ENCODE assay signal across 31 cellular contexts in the genomic region with DNA sequence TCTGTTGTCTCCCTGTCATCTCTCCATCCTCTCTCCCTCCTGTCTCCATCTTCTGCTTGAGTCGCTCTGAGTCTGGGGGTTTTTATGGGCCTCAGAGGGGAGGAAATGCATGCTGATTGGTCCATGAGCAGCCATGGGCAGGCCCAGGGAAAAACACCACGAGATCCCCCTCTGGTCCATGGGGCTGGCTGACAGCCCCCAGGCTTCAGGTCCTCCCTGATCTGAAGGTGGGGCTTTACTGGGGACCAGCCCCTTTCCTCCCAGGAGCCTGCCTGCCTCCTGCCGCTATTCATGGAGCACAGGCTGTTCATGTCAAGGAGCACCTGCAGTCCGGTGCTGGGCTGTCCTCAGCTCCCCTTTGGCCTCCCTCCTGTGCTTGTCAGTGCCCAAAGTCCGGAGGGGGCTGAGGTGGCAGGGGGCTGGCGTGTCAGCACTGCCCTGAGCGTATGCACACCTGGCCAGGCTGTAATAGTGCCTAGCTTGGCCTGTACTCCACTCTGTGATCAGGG. TPM values are rescaled to one million over a fixed set of nuclear protein-coding genes. Genes with fewer than 3 reads are reported as not detected.
"Had no signal": no experiment of that assay in that cellular context is flagged by ENCODE, and none has a peak within 500 bp of the region (broad histone marks: within the 10 kb centered on the region; RNA-seq: fewer than 3 reads in every experiment).

No MANE protein-coding gene starts in this region.

- ATAC-seq: effector memory CD8-positive, alpha-beta T cell; left ventricle myocardium superior; psoas muscle had no signal

- H3K9me3 ChIP-seq: lower lobe of right lung, ovary, psoas muscle, thyroid gland had no signal

- H3K36me3 Mint-ChIP-seq: immature natural killer cell, memory B cell, natural killer cell had no signal

- H3K36me3 ChIP-seq: lower lobe of right lung, ovary, stomach, thyroid gland had no signal

- H3K4me3 Mint-ChIP-seq: effector memory CD8-positive, alpha-beta T cell; immature natural killer cell; memory B cell; natural killer cell; neural crest cell had no signal

- H3K4me3 ChIP-seq: lower lobe of right lung, ovary, psoas muscle, stomach, thyroid gland had no signal

- H3K27ac ChIP-seq: lower lobe of right lung, ovary, psoas muscle, stomach, thyroid gland had no signal

- H3K27me3 ChIP-seq: ovary, thyroid gland had no signal

- H3K4me1 ChIP-seq: lower lobe of right lung, psoas muscle, stomach, thyroid gland had no signal

- DNase-seq: cerebellar nuclear complex; cortex of kidney; effector memory CD8-positive, alpha-beta T cell; hypothalamus; immature natural killer cell; islet precursor cell; kidney glomerular epithelial cell; left ventricle myocardium superior; lower lobe of right lung; natural killer cell; nucleus accumbens; ovary; posterior cingulate gyrus; psoas muscle; right cardiac atrium; small intestine; stimulated activated CD4-positive, alpha-beta T cell treated with anti-CD3 and anti-CD28 coated beads, Interleukin-15, amount 100 ng/mL, for 24 hours; stimulated activated CD4-positive, alpha-beta T cell treated with anti-CD3 and anti-CD28 coated beads, Interleukin-2, amount 100 ng/mL, for 48 hours; stimulated activated CD8-positive, alpha-beta memory T cell treated with anti-CD3 and anti-CD28 coated beads, Interleukin-4, amount 100 ng/mL, for 48 hours; stimulated activated naive CD4-positive, alpha-beta T cell treated with Interleukin-2 at 50 U/mL for 16 hours; stomach; thyroid gland; trophoblast cell had no signal

- H3K9me3 Mint-ChIP-seq: effector memory CD8-positive, alpha-beta T cell; natural killer cell had no signal

- H3K27ac Mint-ChIP-seq: effector memory CD8-positive, alpha-beta T cell; immature natural killer cell; memory B cell; natural killer cell had no signal

- H3K4me1 Mint-ChIP-seq: immature natural killer cell, memory B cell, natural killer cell, neural crest cell had no signal

RNA-seq across cellular contexts. Expression of a gene that starts 59.6 kb away (rescaled TPM):
- total RNA-seq: dermis microvascular lymphatic vessel endothelial cell, left ventricle myocardium superior, lower lobe of right lung, mononuclear cell, psoas muscle, renal cortical epithelial cell, right cardiac atrium, stomach, subcutaneous adipose tissue, urinary bladder had no signal
- polyA plus RNA-seq: esophagus, ovary, psoas muscle, right cardiac atrium had no signal
